ENCODE assay signal across 1 cellular context in the genomic region with DNA sequence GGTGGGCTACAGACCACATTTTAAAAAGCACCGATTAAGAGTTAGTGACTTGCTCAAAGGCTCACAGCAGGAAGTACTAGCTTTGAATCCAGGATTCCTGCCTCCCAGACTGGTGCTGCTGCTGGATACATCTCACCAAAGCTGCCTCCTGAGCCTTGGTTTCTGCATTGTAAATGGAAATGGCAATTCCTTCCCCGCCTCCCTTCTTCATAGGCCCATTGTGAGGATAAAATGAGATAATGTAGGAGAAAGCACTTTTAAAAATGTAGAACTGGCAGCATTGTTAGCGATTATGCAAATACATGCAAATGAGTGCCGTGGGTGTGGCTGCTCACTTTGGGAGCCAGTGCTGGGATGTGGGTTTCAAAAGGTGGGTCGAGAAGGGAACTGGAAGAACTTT.
TF ChIP-seq lines count a peak whose summit lies in the region.

No MANE protein-coding gene starts in this region.

TF ChIP-seq in GM23338, 12 proteins besides CTCF, POLR2A, EP300 and RAD21 (continued from another document):
- peak; percentile 34; the same call in 1 of the 2 replicates for TF ChIP-seq ZNF462 (CRISPR knock-in tag; IDR thresholded peaks at IDR 0.05)
- TF ChIP-seq ZNF114 (CRISPR knock-in tag; IDR thresholded peaks at IDR 0.05): no peak
- peak; percentile 83; the same call in 1 of the 2 replicates for TF ChIP-seq NANOG (IDR thresholded peaks at IDR 0.05; ENCODE audit: borderline replicate concordance)
- no peak for TF ChIP-seq ZNF331 (CRISPR knock-in tag; IDR thresholded peaks at IDR 0.05; ENCODE audit: low read depth)
- no peak for TF ChIP-seq EZH2phosphoT487 (IDR thresholded peaks at IDR 0.05; ENCODE audit: unreplicated experiment)
- no peak for TF ChIP-seq EZH2 (IDR thresholded peaks at IDR 0.05; ENCODE audit: low read depth, unreplicated experiment)
- TF ChIP-seq, protein P1, sequence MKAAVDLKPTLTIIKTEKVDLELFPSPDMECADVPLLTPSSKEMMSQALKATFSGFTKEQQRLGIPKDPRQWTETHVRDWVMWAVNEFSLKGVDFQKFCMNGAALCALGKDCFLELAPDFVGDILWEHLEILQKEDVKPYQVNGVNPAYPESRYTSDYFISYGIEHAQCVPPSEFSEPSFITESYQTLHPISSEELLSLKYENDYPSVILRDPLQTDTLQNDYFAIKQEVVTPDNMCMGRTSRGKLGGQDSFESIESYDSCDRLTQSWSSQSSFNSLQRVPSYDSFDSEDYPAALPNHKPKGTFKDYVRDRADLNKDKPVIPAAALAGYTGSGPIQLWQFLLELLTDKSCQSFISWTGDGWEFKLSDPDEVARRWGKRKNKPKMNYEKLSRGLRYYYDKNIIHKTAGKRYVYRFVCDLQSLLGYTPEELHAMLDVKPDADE (IDR thresholded peaks at IDR 0.05): no peak
- TF ChIP-seq POLR2AphosphoS5 (IDR thresholded peaks at IDR 0.05; ENCODE audit: low read depth): peak; percentile 54; the same call in 1 of the 2 replicates
- TF ChIP-seq STAT1 (IDR thresholded peaks at IDR 0.05; ENCODE audit: unreplicated experiment): no peak
- TF ChIP-seq JUNB (IDR thresholded peaks at IDR 0.05; ENCODE audit: unreplicated experiment): no peak
- TF ChIP-seq CREB1 (CRISPR knock-in tag; IDR thresholded peaks at IDR 0.05; ENCODE audit: low read depth): peak; percentile 2; the same call in 1 of the 2 replicates
